Comparison of ENCODE assay signal across 25 cellular contexts in the genomic region with DNA sequence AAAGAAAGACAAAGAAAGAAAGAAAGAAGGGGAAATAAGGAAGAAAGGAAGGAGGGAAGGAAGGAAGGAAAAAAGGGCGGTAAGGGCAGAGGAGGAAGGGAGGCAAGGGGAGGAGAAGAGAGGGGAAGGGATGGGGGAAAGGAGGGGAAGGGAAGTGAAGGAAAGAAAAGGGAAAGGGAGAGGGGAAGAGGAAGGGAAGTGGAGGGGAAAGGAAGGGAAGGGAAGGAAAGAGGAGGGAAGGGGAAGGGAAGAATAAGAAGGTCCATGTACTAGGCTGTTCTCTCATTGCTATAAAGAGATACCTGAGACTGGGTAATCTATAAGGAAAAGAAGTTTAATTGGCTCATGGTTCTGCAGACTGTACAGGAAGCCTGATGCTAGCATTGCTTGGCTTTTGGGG.
"Had no signal": no experiment of that assay in that cellular context is flagged by ENCODE, and none has a peak within 500 bp of the region (broad histone marks: within the 10 kb centered on the region; RNA-seq: fewer than 3 reads in every experiment).

No MANE protein-coding gene starts in this region.

- H3K9me3 ChIP-seq: left lung, lower lobe of right lung, ovary, right atrium auricular region, spleen, tibial nerve, upper lobe of left lung, vagina had no signal

- H3K27ac ChIP-seq: lower lobe of right lung, ovary, right atrium auricular region, spleen, tibial nerve, upper lobe of left lung, vagina had no signal

- H3K4me1 ChIP-seq: lower lobe of right lung, right atrium auricular region, spleen, tibial nerve, vagina had no signal

- H3K27me3 ChIP-seq: left lung, ovary, right atrium auricular region, spleen, tibial nerve, vagina had no signal

- H3K27ac Mint-ChIP-seq: immature natural killer cell; mesothelial cell of epicardium; natural killer cell treated with Interleukin-12 subunit alpha and Interleukin-12 subunit beta and Interleukin-15 and Interleukin-18, amount 100 ng/mL, for 72 hours; progenitor cell of endocrine pancreas; stimulated activated effector memory CD8-positive, alpha-beta T cell treated with anti-CD3 and anti-CD28 coated beads, Interleukin-12 subunit alpha, Interleukin-12 subunit beta, amount 100 ng/mL, for 72 hours; stimulated activated naive CD8-positive, alpha-beta T cell treated with anti-CD3 and anti-CD28 coated beads, Interleukin-15, Interleukin-2, amounts not matched to agents 100 ng/mL and 50 ng/mL, for 24 hours had no signal

- H3K27me3 Mint-ChIP-seq: progenitor cell of endocrine pancreas had no signal

- H3K36me3 ChIP-seq: left lung, lower lobe of right lung, ovary, right atrium auricular region, spleen, tibial nerve, upper lobe of left lung, vagina had no signal

- H3K9me3 Mint-ChIP-seq: mesothelial cell of epicardium; natural killer cell treated with Interleukin-12 subunit alpha and Interleukin-12 subunit beta and Interleukin-15 and Interleukin-18, amount 100 ng/mL, for 72 hours; stimulated activated naive CD8-positive, alpha-beta T cell treated with anti-CD3 and anti-CD28 coated beads, Interleukin-15, Interleukin-2, amounts not matched to agents 100 ng/mL and 50 ng/mL, for 24 hours had no signal

- ATAC-seq: left colon; natural killer cell treated with Interleukin-12 subunit alpha and Interleukin-12 subunit beta and Interleukin-15 and Interleukin-18, amount 100 ng/mL, for 72 hours; sciatic nerve; stimulated activated effector memory CD8-positive, alpha-beta T cell treated with anti-CD3 and anti-CD28 coated beads, Interleukin-12 subunit alpha, Interleukin-12 subunit beta, amount 100 ng/mL, for 72 hours had no signal

- H3K36me3 Mint-ChIP-seq: mesothelial cell of epicardium; naive B cell; natural killer cell treated with Interleukin-12 subunit alpha and Interleukin-12 subunit beta and Interleukin-15 and Interleukin-18, amount 100 ng/mL, for 72 hours; stimulated activated effector memory CD8-positive, alpha-beta T cell treated with anti-CD3 and anti-CD28 coated beads, Interleukin-12 subunit alpha, Interleukin-12 subunit beta, amount 100 ng/mL, for 72 hours had no signal

- DNase-seq: hypothalamus; immature natural killer cell; kidney; left colon; left lung; lower lobe of right lung; mesendoderm; naive B cell; ovary; spleen; stimulated activated CD4-positive, alpha-beta T cell treated with anti-CD3 and anti-CD28 coated beads, Interleukin-4, amount 100 ng/mL, for 24 hours; stimulated activated naive CD4-positive, alpha-beta T cell; substantia nigra; upper lobe of left lung had no signal

- FAIRE-seq: islet of Langerhans, kidney had no signal

- H3K4me3 ChIP-seq: left lung, lower lobe of right lung, ovary, right atrium auricular region, skin epidermis, spleen, tibial nerve, upper lobe of left lung, vagina had no signal

- H3K4me1 Mint-ChIP-seq: immature natural killer cell; naive B cell; stimulated activated effector memory CD8-positive, alpha-beta T cell treated with anti-CD3 and anti-CD28 coated beads, Interleukin-12 subunit alpha, Interleukin-12 subunit beta, amount 100 ng/mL, for 72 hours had no signal

- H3K4me3 Mint-ChIP-seq: immature natural killer cell; mesothelial cell of epicardium; naive B cell; natural killer cell treated with Interleukin-12 subunit alpha and Interleukin-12 subunit beta and Interleukin-15 and Interleukin-18, amount 100 ng/mL, for 72 hours; stimulated activated effector memory CD8-positive, alpha-beta T cell treated with anti-CD3 and anti-CD28 coated beads, Interleukin-12 subunit alpha, Interleukin-12 subunit beta, amount 100 ng/mL, for 72 hours; stimulated activated naive CD8-positive, alpha-beta T cell treated with anti-CD3 and anti-CD28 coated beads, Interleukin-15, Interleukin-2, amounts not matched to agents 100 ng/mL and 50 ng/mL, for 24 hours had no signal
